In the genomic region with DNA sequence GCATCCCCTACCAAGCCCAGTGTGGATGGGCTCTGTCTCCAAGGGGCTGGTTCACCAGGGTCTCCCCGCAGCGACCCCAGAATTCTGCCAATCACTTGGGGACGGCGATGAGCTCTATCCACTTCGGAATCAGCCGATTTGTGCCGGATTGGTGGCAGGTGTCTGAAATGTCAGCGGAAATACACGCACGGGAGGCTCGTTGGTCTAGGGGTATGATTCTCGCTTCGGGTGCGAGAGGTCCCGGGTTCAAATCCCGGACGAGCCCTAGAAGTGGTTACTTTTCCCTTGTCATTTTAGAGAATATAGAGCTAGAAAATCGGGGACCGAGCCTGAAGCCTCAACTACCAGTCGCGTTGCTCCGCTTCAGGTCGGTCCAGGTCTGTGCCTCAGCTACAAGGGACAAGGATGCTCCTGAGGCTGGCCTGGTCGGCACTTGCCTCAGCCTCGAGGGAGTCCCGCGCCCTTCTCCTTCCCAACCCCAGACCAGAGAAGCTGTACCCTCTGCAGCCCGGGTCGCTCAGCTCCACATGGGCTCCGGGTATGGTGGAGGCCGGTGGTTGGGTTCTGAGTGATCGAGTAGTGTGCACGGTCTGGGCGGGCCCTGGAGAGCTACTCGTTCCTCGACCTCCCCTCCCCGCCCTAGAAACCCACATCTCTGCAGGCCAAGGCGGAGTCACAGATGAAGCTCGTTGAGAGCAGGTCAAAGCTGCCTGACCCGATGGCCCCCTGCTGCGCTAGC, we compare ENCODE assay signal across 1 cellular context.
TF ChIP-seq lines count a peak whose summit lies in the region.

No MANE protein-coding gene starts in this region.

TF ChIP-seq in H1, 55 proteins besides CTCF, POLR2A, EP300 and RAD21 (continued from another document):
- peak; percentile 73; the same call in 1 of the 2 replicates for TF ChIP-seq KDM1A (IDR thresholded peaks at IDR 0.05; ENCODE audit: borderline replicate concordance, low read length)
- 0 out of 2 replicates have a peak, but pooled peaks have one; percentile 16 for TF ChIP-seq E2F6 (IDR thresholded peaks at IDR 0.05)
- TF ChIP-seq SUZ12 (IDR thresholded peaks at IDR 0.05; ENCODE audit: low read length), result no peak
- TF ChIP-seq MAFK (IDR thresholded peaks at IDR 0.05; ENCODE audit: low read depth, low read length), result peak; percentile 47; the same call in 1 of the 2 replicates
- peak; percentile 38 for TF ChIP-seq HDAC6 (IDR thresholded peaks at IDR 0.05; ENCODE audit: low read depth, low read length)
- no peak for TF ChIP-seq CTBP2 (IDR thresholded peaks at IDR 0.05; ENCODE audit: borderline replicate concordance, insufficient read depth, insufficient read length, low read length)
- no peak for TF ChIP-seq RNF2 (IDR thresholded peaks at IDR 0.05; ENCODE audit: borderline replicate concordance, low read depth, low read length, missing control alignments, poor library complexity, severe bottlenecking)
- TF ChIP-seq FOSL1 (IDR thresholded peaks at IDR 0.05; ENCODE audit: insufficient read depth, low read depth, low read length), result no peak
- TF ChIP-seq EGR1 (IDR thresholded peaks at IDR 0.05; ENCODE audit: borderline replicate concordance, low read depth, low read length), result no peak
- TF ChIP-seq, protein P1, sequence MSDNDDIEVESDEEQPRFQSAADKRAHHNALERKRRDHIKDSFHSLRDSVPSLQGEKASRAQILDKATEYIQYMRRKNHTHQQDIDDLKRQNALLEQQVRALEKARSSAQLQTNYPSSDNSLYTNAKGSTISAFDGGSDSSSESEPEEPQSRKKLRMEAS (IDR thresholded peaks at IDR 0.05), result peak; percentile 51
- TF ChIP-seq SIN3A (conservative IDR thresholded peaks at IDR 0.05 in 1 of 2, IDR thresholded peaks at IDR 0.05 in 1 of 2; ENCODE audit: low read depth in 1 of 2, low read length in 2 of 2), result peak in 1 of 2 experiments; percentile 67; a peak in 2 of 4 replicates
- TF ChIP-seq KDM5A (IDR thresholded peaks at IDR 0.05; ENCODE audit: low read length), result no peak
- TF ChIP-seq PHF8 (conservative IDR thresholded peaks at IDR 0.05; ENCODE audit: low read depth, low read length), result no peak
- no peak for TF ChIP-seq SP1 (IDR thresholded peaks at IDR 0.05; ENCODE audit: low read depth, low read length)
- TF ChIP-seq POU5F1 (IDR thresholded peaks at IDR 0.05; ENCODE audit: low read depth, low read length), result no peak
- 0 out of 2 replicates have a peak, but pooled peaks have one; percentile 28 for TF ChIP-seq TAF1 (IDR thresholded peaks at IDR 0.05; ENCODE audit: low read depth, low read length)
- TF ChIP-seq TCF12 (IDR thresholded peaks at IDR 0.05; ENCODE audit: low read depth, low read length), result 0 out of 2 replicates have a peak, but pooled peaks have one; percentile 57
- peak; percentile 70 for TF ChIP-seq CREB1 (IDR thresholded peaks at IDR 0.05)
- no peak for TF ChIP-seq SAP30 (IDR thresholded peaks at IDR 0.05; ENCODE audit: insufficient read depth, insufficient replicate concordance, low read length)
- 0 out of 2 replicates have a peak, but pooled peaks have one; percentile 10 for TF ChIP-seq GABPA (IDR thresholded peaks at IDR 0.05; ENCODE audit: borderline replicate concordance, insufficient read depth, low read length)
- TF ChIP-seq HDAC2 (IDR thresholded peaks at IDR 0.05; ENCODE audit: borderline replicate concordance in 1 of 2, low read depth in 2 of 2, low read length in 2 of 2), result no peak; a peak in 1 of 4 replicates
- TF ChIP-seq TAF7 (optimal IDR thresholded peaks at IDR 0.05; ENCODE audit: borderline replicate concordance, low read depth, low read length), result no peak
- 0 out of 2 replicates have a peak, but pooled peaks have one; percentile 24 for TF ChIP-seq BACH1 (IDR thresholded peaks at IDR 0.05; ENCODE audit: low read length)
- no peak for TF ChIP-seq CEBPB (IDR thresholded peaks at IDR 0.05; ENCODE audit: low read depth, low read length)
- TF ChIP-seq SP2 (IDR thresholded peaks at IDR 0.05; ENCODE audit: low read length), result no peak
- TF ChIP-seq TBP (IDR thresholded peaks at IDR 0.05; ENCODE audit: low read depth, low read length), result peak; percentile 99
